In the genomic region with DNA sequence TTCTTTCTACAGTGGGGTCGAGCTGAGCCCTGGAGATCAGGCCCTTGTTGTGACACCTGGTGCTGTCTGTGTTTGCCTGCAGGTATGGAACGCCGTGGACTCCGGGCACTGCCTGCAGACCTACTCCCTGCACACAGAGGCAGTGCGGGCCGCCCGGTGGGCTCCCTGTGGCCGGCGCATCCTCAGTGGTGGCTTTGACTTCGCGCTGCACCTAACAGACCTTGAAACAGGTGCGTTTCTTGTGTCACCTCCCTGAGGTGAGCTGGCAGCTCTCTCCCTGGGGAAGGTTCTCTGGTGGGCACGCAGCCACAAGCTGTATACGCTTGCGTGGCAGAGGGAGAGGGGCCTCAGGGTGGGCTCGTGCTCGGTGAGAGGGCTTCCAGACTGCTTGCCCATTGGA, we compare ENCODE assay signal across 19 cellular contexts.
"Had no signal": no experiment of that assay in that cellular context is flagged by ENCODE, and none has a peak within 500 bp of the region (broad histone marks: within the 10 kb centered on the region; RNA-seq: fewer than 3 reads in every experiment).

No MANE protein-coding gene starts in this region.

- H3K4me2 ChIP-seq: KMS-11, SK-N-SH had no signal

- DNase-seq: IMR-90, Kasumi-1, MM.1S, NCI-H1092 treated with DMSO at 0.1 percent for 48 hours, NCI-H1436, NCI-H2029, NCI-H2081 treated with DMSO at 0.1 percent for 48 hours, NCI-H2227 treated with DMSO at 0.1 percent for 48 hours, NCI-H446 treated with DMSO at 0.1 percent for 48 hours, NCI-H510A treated with DMSO at 0.1 percent for 48 hours, NCI-H526, NCI-H82, SHP77, SK-N-SH, SW 1271, T-cell had no signal

- H3K9ac ChIP-seq: KMS-11, SK-N-SH had no signal

- ATAC-seq: HepG2, T-cell had no signal

- H3K27ac ChIP-seq: KMS-11, RWPE1 had no signal

- H3K9me3 ChIP-seq: SK-N-SH had no signal
